1 cellular context compared by ENCODE assay signal in genomic region chr20:49615401-49616153, GRCh38.
TF ChIP-seq lines count a peak whose summit lies in the region.

No MANE protein-coding gene starts in this region.

TF ChIP-seq in HCT116, 20 proteins besides CTCF, POLR2A, EP300 and RAD21 (continued from another document):
- TF ChIP-seq ZBTB33 (IDR thresholded peaks at IDR 0.05; ENCODE audit: extremely low read depth, insufficient replicate concordance, low read length): no peak
- TF ChIP-seq EGR1 (IDR thresholded peaks at IDR 0.05; ENCODE audit: low read depth): no peak
- no peak for TF ChIP-seq REST (IDR thresholded peaks at IDR 0.05; ENCODE audit: low read depth)
- TF ChIP-seq SRF (IDR thresholded peaks at IDR 0.05; ENCODE audit: low read depth): no peak
